Comparison of ENCODE assay signal across 1 cellular context in the genomic region with DNA sequence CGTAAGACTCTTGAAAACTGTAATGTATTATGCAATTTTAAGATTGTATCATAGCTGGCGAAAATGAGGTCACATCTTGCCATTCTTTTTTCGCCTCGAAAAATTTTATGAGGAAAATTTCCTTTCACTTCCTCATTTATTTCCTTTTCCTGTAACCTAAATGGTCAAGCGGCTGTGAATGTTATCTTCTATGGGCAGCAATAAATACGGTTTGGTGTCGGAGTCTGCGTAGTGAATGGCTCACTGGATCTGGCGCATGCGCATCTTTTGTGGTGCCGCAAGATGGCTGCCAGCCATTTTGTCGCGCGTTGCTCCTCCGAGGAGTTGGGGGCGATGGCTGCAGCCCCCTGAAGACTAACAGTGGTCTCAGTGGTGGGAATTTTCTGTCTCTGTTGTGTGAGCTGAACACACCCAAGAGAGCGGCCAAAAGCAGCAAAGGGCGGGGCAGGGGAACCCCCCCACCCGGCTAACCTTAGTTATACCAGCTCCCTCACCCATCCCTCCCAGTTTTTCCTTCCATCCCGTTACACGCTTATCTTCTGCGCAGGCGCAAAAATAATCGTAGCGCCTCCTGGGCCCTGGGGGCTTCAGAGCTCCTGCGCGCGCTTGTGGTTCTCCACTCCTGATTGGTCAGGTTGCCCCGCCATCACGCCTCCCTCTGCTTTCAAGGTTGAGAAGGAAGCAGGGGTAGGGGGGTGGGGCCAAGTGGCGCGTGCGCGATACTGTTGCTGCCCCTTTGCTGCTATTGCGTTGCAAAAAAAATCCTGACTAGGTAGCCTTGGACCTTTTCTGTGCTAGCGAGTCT.
TF ChIP-seq lines count a peak whose summit lies in the region.

A gene (plus strand): TSS at position 722 of the 805 bp plus-strand sequence. CDS start 568 bp downstream, outside the sequence.

TF ChIP-seq in HepG2, 621 proteins besides CTCF, POLR2A, EP300 and RAD21 (continued from another document and continues in another):
- TF ChIP-seq, protein P1, sequence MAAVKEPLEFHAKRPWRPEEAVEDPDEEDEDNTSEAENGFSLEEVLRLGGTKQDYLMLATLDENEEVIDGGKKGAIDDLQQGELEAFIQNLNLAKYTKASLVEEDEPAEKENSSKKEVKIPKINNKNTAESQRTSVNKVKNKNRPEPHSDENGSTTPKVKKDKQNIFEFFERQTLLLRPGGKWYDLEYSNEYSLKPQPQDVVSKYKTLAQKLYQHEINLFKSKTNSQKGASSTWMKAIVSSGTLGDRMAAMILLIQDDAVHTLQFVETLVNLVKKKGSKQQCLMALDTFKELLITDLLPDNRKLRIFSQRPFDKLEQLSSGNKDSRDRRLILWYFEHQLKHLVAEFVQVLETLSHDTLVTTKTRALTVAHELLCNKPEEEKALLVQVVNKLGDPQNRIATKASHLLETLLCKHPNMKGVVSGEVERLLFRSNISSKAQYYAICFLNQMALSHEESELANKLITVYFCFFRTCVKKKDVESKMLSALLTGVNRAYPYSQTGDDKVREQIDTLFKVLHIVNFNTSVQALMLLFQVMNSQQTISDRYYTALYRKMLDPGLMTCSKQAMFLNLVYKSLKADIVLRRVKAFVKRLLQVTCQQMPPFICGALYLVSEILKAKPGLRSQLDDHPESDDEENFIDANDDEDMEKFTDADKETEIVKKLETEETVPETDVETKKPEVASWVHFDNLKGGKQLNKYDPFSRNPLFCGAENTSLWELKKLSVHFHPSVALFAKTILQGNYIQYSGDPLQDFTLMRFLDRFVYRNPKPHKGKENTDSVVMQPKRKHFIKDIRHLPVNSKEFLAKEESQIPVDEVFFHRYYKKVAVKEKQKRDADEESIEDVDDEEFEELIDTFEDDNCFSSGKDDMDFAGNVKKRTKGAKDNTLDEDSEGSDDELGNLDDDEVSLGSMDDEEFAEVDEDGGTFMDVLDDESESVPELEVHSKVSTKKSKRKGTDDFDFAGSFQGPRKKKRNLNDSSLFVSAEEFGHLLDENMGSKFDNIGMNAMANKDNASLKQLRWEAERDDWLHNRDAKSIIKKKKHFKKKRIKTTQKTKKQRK (IDR thresholded peaks at IDR 0.05; ENCODE audit: low read length): no peak
- TF ChIP-seq SMARCC2 (IDR thresholded peaks at IDR 0.05) (no peak), RBFOX2 (IDR thresholded peaks at IDR 0.05; ENCODE audit: low read depth, low read length) (peak; percentile 82), NKX3-1 (CRISPR knock-in tag; IDR thresholded peaks at IDR 0.05) (no peak; the same call in 1 of the 2 replicates), SNRNP70 (IDR thresholded peaks at IDR 0.05; ENCODE audit: low read depth, low read length) (no peak), ZNF274 (CRISPR knock-in tag; IDR thresholded peaks at IDR 0.05) (no peak), BRCA1 (CRISPR knock-in tag; IDR thresholded peaks at IDR 0.05) (no peak), ZNF292 (CRISPR knock-in tag; IDR thresholded peaks at IDR 0.05; ENCODE audit: borderline replicate concordance, low read depth) (no peak), ZNF558 (CRISPR knock-in tag; IDR thresholded peaks at IDR 0.05; ENCODE audit: borderline replicate concordance) (no peak), ZNF83 (CRISPR knock-in tag; IDR thresholded peaks at IDR 0.05; ENCODE audit: borderline replicate concordance) (no peak), ZNF629 (CRISPR knock-in tag; conservative IDR thresholded peaks at IDR 0.05) (no peak), MAFF (IDR thresholded peaks at IDR 0.05; ENCODE audit: low read depth, low read length) (0 out of 2 replicates have a peak, but pooled peaks have one; percentile 19), TAF15 (IDR thresholded peaks at IDR 0.05; ENCODE audit: low read depth, low read length, poor library complexity, severe bottlenecking) (no peak), HDAC6 (IDR thresholded peaks at IDR 0.05; ENCODE audit: low read depth, low read length) (no peak), MIER2 (CRISPR knock-in tag; IDR thresholded peaks at IDR 0.05) (no peak), SP4 (CRISPR knock-in tag; IDR thresholded peaks at IDR 0.05) (no peak; the same call in 1 of the 2 replicates), ZNF101 (CRISPR knock-in tag; IDR thresholded peaks at IDR 0.05; ENCODE audit: borderline replicate concordance, low read depth) (no peak), ZNF670 (CRISPR knock-in tag; IDR thresholded peaks at IDR 0.05; ENCODE audit: borderline replicate concordance) (no peak), GTF2F1 (IDR thresholded peaks at IDR 0.05; ENCODE audit: low read length) (no peak), PHF21A (CRISPR knock-in tag; IDR thresholded peaks at IDR 0.05) (peak; percentile 62), IRX3 (CRISPR knock-in tag; IDR thresholded peaks at IDR 0.05; ENCODE audit: borderline replicate concordance, low read depth) (no peak), ZFP36L1 (CRISPR knock-in tag; IDR thresholded peaks at IDR 0.05) (0 out of 2 replicates have a peak, but pooled peaks have one; percentile 19), CAMTA2 (CRISPR knock-in tag; IDR thresholded peaks at IDR 0.05; ENCODE audit: borderline replicate concordance) (no peak), ZNF652 (CRISPR knock-in tag; IDR thresholded peaks at IDR 0.05; ENCODE audit: borderline replicate concordance, low read depth) (no peak), KLF13 (CRISPR knock-in tag; IDR thresholded peaks at IDR 0.05) (no peak)
- TF ChIP-seq, protein P2, sequence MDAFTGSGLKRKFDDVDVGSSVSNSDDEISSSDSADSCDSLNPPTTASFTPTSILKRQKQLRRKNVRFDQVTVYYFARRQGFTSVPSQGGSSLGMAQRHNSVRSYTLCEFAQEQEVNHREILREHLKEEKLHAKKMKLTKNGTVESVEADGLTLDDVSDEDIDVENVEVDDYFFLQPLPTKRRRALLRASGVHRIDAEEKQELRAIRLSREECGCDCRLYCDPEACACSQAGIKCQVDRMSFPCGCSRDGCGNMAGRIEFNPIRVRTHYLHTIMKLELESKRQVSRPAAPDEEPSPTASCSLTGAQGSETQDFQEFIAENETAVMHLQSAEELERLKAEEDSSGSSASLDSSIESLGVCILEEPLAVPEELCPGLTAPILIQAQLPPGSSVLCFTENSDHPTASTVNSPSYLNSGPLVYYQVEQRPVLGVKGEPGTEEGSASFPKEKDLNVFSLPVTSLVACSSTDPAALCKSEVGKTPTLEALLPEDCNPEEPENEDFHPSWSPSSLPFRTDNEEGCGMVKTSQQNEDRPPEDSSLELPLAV (CRISPR knock-in tag; conservative IDR thresholded peaks at IDR 0.05; ENCODE audit: low read depth): no peak
- TF ChIP-seq, protein P3, sequence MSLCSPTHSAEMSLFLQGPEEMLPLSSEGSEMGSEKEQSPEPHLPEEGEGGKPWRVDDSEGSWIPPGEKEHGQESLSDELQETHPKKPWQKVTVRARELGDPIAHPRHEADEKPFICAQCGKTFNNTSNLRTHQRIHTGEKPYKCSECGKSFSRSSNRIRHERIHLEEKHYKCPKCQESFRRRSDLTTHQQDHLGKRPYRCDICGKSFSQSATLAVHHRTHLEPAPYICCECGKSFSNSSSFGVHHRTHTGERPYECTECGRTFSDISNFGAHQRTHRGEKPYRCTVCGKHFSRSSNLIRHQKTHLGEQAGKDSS (CRISPR knock-in tag; IDR thresholded peaks at IDR 0.05; ENCODE audit: borderline replicate concordance, low read depth): no peak
- TF ChIP-seq, protein P4, sequence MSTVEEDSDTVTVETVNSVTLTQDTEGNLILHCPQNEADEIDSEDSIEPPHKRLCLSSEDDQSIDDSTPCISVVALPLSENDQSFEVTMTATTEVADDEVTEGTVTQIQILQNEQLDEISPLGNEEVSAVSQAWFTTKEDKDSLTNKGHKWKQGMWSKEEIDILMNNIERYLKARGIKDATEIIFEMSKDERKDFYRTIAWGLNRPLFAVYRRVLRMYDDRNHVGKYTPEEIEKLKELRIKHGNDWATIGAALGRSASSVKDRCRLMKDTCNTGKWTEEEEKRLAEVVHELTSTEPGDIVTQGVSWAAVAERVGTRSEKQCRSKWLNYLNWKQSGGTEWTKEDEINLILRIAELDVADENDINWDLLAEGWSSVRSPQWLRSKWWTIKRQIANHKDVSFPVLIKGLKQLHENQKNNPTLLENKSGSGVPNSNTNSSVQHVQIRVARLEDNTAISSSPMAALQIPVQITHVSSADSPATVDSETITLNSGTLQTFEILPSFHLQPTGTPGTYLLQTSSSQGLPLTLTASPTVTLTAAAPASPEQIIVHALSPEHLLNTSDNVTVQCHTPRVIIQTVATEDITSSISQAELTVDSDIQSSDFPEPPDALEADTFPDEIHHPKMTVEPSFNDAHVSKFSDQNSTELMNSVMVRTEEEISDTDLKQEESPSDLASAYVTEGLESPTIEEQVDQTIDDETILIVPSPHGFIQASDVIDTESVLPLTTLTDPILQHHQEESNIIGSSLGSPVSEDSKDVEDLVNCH (CRISPR knock-in tag; IDR thresholded peaks at IDR 0.05): no peak
- TF ChIP-seq, protein P5, sequence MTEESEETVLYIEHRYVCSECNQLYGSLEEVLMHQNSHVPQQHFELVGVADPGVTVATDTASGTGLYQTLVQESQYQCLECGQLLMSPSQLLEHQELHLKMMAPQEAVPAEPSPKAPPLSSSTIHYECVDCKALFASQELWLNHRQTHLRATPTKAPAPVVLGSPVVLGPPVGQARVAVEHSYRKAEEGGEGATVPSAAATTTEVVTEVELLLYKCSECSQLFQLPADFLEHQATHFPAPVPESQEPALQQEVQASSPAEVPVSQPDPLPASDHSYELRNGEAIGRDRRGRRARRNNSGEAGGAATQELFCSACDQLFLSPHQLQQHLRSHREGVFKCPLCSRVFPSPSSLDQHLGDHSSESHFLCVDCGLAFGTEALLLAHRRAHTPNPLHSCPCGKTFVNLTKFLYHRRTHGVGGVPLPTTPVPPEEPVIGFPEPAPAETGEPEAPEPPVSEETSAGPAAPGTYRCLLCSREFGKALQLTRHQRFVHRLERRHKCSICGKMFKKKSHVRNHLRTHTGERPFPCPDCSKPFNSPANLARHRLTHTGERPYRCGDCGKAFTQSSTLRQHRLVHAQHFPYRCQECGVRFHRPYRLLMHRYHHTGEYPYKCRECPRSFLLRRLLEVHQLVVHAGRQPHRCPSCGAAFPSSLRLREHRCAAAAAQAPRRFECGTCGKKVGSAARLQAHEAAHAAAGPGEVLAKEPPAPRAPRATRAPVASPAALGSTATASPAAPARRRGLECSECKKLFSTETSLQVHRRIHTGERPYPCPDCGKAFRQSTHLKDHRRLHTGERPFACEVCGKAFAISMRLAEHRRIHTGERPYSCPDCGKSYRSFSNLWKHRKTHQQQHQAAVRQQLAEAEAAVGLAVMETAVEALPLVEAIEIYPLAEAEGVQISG (CRISPR knock-in tag; IDR thresholded peaks at IDR 0.05): peak; percentile 70; the same call in 1 of the 2 replicates
- TF ChIP-seq, protein P6, sequence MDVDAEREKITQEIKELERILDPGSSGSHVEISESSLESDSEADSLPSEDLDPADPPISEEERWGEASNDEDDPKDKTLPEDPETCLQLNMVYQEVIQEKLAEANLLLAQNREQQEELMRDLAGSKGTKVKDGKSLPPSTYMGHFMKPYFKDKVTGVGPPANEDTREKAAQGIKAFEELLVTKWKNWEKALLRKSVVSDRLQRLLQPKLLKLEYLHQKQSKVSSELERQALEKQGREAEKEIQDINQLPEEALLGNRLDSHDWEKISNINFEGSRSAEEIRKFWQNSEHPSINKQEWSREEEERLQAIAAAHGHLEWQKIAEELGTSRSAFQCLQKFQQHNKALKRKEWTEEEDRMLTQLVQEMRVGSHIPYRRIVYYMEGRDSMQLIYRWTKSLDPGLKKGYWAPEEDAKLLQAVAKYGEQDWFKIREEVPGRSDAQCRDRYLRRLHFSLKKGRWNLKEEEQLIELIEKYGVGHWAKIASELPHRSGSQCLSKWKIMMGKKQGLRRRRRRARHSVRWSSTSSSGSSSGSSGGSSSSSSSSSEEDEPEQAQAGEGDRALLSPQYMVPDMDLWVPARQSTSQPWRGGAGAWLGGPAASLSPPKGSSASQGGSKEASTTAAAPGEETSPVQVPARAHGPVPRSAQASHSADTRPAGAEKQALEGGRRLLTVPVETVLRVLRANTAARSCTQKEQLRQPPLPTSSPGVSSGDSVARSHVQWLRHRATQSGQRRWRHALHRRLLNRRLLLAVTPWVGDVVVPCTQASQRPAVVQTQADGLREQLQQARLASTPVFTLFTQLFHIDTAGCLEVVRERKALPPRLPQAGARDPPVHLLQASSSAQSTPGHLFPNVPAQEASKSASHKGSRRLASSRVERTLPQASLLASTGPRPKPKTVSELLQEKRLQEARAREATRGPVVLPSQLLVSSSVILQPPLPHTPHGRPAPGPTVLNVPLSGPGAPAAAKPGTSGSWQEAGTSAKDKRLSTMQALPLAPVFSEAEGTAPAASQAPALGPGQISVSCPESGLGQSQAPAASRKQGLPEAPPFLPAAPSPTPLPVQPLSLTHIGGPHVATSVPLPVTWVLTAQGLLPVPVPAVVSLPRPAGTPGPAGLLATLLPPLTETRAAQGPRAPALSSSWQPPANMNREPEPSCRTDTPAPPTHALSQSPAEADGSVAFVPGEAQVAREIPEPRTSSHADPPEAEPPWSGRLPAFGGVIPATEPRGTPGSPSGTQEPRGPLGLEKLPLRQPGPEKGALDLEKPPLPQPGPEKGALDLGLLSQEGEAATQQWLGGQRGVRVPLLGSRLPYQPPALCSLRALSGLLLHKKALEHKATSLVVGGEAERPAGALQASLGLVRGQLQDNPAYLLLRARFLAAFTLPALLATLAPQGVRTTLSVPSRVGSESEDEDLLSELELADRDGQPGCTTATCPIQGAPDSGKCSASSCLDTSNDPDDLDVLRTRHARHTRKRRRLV (CRISPR knock-in tag; IDR thresholded peaks at IDR 0.05): no peak
- TF ChIP-seq, protein P7, sequence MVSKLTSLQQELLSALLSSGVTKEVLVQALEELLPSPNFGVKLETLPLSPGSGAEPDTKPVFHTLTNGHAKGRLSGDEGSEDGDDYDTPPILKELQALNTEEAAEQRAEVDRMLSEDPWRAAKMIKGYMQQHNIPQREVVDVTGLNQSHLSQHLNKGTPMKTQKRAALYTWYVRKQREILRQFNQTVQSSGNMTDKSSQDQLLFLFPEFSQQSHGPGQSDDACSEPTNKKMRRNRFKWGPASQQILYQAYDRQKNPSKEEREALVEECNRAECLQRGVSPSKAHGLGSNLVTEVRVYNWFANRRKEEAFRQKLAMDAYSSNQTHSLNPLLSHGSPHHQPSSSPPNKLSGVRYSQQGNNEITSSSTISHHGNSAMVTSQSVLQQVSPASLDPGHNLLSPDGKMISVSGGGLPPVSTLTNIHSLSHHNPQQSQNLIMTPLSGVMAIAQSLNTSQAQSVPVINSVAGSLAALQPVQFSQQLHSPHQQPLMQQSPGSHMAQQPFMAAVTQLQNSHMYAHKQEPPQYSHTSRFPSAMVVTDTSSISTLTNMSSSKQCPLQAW (CRISPR knock-in tag; IDR thresholded peaks at IDR 0.05): peak; percentile 60
- TF ChIP-seq, protein P8, sequence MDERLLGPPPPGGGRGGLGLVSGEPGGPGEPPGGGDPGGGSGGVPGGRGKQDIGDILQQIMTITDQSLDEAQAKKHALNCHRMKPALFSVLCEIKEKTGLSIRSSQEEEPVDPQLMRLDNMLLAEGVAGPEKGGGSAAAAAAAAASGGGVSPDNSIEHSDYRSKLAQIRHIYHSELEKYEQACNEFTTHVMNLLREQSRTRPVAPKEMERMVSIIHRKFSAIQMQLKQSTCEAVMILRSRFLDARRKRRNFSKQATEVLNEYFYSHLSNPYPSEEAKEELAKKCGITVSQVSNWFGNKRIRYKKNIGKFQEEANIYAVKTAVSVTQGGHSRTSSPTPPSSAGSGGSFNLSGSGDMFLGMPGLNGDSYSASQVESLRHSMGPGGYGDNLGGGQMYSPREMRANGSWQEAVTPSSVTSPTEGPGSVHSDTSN (CRISPR knock-in tag; IDR thresholded peaks at IDR 0.05): no peak
